ENCODE assay signal across 3 cellular contexts in genomic region chr5:175870820-175871447, GRCh38.
TF ChIP-seq lines count a peak whose summit lies in the region.

No MANE protein-coding gene starts in this region.

TF ChIP-seq in SK-N-SH, 30 proteins besides CTCF, POLR2A, EP300 and RAD21 (continued from another document):
- no peak for TF ChIP-seq EZH2phosphoT487 (IDR thresholded peaks at IDR 0.05; ENCODE audit: borderline replicate concordance, low read depth)
- no peak for TF ChIP-seq RFX5 (IDR thresholded peaks at IDR 0.05; ENCODE audit: low read length)
- TF ChIP-seq NFIC (IDR thresholded peaks at IDR 0.05; ENCODE audit: borderline replicate concordance): no peak
- no peak for TF ChIP-seq TCF12 (IDR thresholded peaks at IDR 0.05)
- no peak for TF ChIP-seq MXI1 (IDR thresholded peaks at IDR 0.05; ENCODE audit: low read depth, low read length)
- no peak for TF ChIP-seq PBX3 (IDR thresholded peaks at IDR 0.05)
- TF ChIP-seq TAF1 (IDR thresholded peaks at IDR 0.05; ENCODE audit: borderline replicate concordance, low read depth, low read length): no peak
- TF ChIP-seq USF1 (IDR thresholded peaks at IDR 0.05; ENCODE audit: borderline replicate concordance, low read depth): no peak
- no peak for TF ChIP-seq SIN3A (IDR thresholded peaks at IDR 0.05; ENCODE audit: borderline replicate concordance, low read depth, low read length)

TF ChIP-seq in SK-N-SH treated with all-trans-retinoic acid at 6 μM for 48 hours, 23 proteins besides CTCF, POLR2A, EP300 and RAD21 (continued from another document):
- TF ChIP-seq ZNF565 (CRISPR knock-in tag; conservative IDR thresholded peaks at IDR 0.05; ENCODE audit: low read depth): no peak
- TF ChIP-seq ZNF8 (CRISPR knock-in tag; IDR thresholded peaks at IDR 0.05): no peak
- no peak for TF ChIP-seq PATZ1 (CRISPR knock-in tag; IDR thresholded peaks at IDR 0.05; ENCODE audit: borderline replicate concordance)
- no peak for TF ChIP-seq CSRNP3 (CRISPR knock-in tag; IDR thresholded peaks at IDR 0.05)
- TF ChIP-seq CREB5 (CRISPR knock-in tag; IDR thresholded peaks at IDR 0.05; ENCODE audit: low read depth): no peak
- TF ChIP-seq OSR1 (CRISPR knock-in tag; IDR thresholded peaks at IDR 0.05): no peak
- TF ChIP-seq RARB (CRISPR knock-in tag; IDR thresholded peaks at IDR 0.05): no peak
- TF ChIP-seq TSHZ2 (CRISPR knock-in tag; IDR thresholded peaks at IDR 0.05): no peak

TF ChIP-seq in WTC11, 78 proteins besides CTCF, POLR2A, EP300 and RAD21 (continued from another document):
- TF ChIP-seq ZBTB43 (CRISPR knock-in tag; IDR thresholded peaks at IDR 0.05) (no peak), ETV6 (CRISPR knock-in tag; IDR thresholded peaks at IDR 0.05) (no peak), ESRRA (CRISPR knock-in tag; IDR thresholded peaks at IDR 0.05; ENCODE audit: borderline replicate concordance) (no peak), ZNF423 (CRISPR knock-in tag; IDR thresholded peaks at IDR 0.05) (no peak), ZNF532 (CRISPR knock-in tag; IDR thresholded peaks at IDR 0.05; ENCODE audit: borderline replicate concordance) (no peak)
TF ChIP-seq in WTC11: peak in this region for 0.
